In the genomic region with DNA sequence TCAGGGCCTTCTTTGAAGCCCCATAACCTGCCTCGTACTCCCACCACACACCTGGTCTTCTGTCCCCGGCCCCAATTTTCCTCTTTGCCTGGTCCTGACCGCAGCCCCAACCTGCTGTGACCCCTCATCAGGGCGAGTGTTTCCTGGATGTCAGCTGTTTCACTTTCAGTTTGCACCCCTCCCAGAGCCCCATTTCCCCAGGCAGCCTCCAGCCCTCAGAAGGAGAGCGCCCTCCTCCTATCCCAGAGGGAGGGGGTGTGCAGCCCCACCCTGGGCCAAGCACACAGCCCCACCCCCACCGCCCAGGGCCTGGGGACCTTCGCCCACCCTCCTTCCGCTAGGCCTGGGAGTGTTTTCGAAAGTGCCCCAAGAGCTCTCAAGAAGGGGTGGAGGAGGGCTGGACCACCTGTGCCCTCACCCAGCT, we compare ENCODE assay signal across 8 cellular contexts. TPM values are rescaled to one million over a fixed set of nuclear protein-coding genes. Genes with fewer than 3 reads are reported as not detected.
DNase-seq lines count a peak whose midpoint lies in the region; ATAC-seq and TF ChIP-seq lines count a peak whose summit lies in the region.

No MANE protein-coding gene starts in this region.

- no peak overlapping the region for H2BK12ac ChIP-seq in trophoblast cell (ENCODE audit: low read length)

- H2AK5ac ChIP-seq in trophoblast cell (ENCODE audit: low read length) = no peak overlapping the region

- no peaks in the 10 kb centered on the region for H3K9me3 Mint-ChIP-seq in T-cell

- H3K79me1 ChIP-seq in trophoblast cell (ENCODE audit: low read length) = peaks cover 7% of the 10 kb centered on the region

- H3K4me3 Mint-ChIP-seq in T-cell = peak overlapping the region; percentile 93 to 98 (median 97)

- no peak overlapping the region for H3K23ac ChIP-seq in trophoblast cell (ENCODE audit: low read length)

- H3K27me3 ChIP-seq in duodenal mucosa (ENCODE audit: control insufficient read depth in 1 of 2, insufficient read depth in 2 of 2, low read length in 2 of 2) (no peaks in the 10 kb centered on the region), trophoblast cell (ENCODE audit: insufficient read depth, low read length) (no peaks in the 10 kb centered on the region)

- H3K4me1 Mint-ChIP-seq in T-cell = peaks cover 24 to 37% (median 32%) of the 10 kb centered on the region in 3 donors

- POLR2A ChIA-PET in T-cell (lab: Charles Lee) = no interaction called here

- H2AFZ ChIP-seq in trophoblast cell (ENCODE audit: insufficient read depth, low read length, poor library complexity) = no peak overlapping the region

- peaks cover 24% of the 10 kb centered on the region for H3K36me3 Mint-ChIP-seq in T-cell

- H4K12ac ChIP-seq in trophoblast cell (ENCODE audit: low read depth, low read length) = no peak overlapping the region

- H2BK120ac ChIP-seq in trophoblast cell (ENCODE audit: insufficient read depth, low read length, poor library complexity) = no peak overlapping the region

- H3K4me2 ChIP-seq in trophoblast cell (ENCODE audit: low read length) = no peak overlapping the region

- H3K4me1 ChIP-seq in duodenal mucosa (ENCODE audit: control insufficient read depth in 1 of 2, insufficient read depth in 2 of 2, low read length in 2 of 2) (peaks cover 17 to 27% of the 10 kb centered on the region in 2 donors), trophoblast cell (ENCODE audit: control insufficient read depth in 1 of 2, insufficient read depth in 2 of 2, low read length in 2 of 2) (peaks cover 4 to 10% of the 10 kb centered on the region in 2 experiments)

- no peak overlapping the region for H2BK5ac ChIP-seq in trophoblast cell (ENCODE audit: low read depth, low read length, poor library complexity)

- H3K18ac ChIP-seq in trophoblast cell (ENCODE audit: low read length) = no peak overlapping the region

- WGBS in trophoblast cell (ENCODE audit: extremely low coverage, insufficient coverage, insufficient read length) = no CpG with 5 or more reads among the region's 9 CpGs

- H3K9me3 ChIP-seq in duodenal mucosa (ENCODE audit: control insufficient read depth in 1 of 2, low read length in 2 of 2) = no peaks in the 10 kb centered on the region
- H3K9me3 ChIP-seq in trophoblast cell (ENCODE audit: insufficient read depth, low read depth, low read length) = peaks cover 4% of the 10 kb centered on the region

- peak overlapping the region; percentile 96 to 100 for H3K9ac ChIP-seq in duodenal mucosa (ENCODE audit: low read depth in 1 of 2, low read length in 2 of 2)
- no peak overlapping the region for H3K9ac ChIP-seq in trophoblast cell (ENCODE audit: low read length)

- H3K36me3 ChIP-seq in duodenal mucosa (ENCODE audit: control insufficient read depth in 1 of 2, insufficient read depth in 2 of 2, low read length in 2 of 2) (peaks cover 18 to 30% of the 10 kb centered on the region in 2 donors), trophoblast cell (ENCODE audit: control insufficient read depth in 1 of 2, insufficient read depth in 2 of 2, low read length in 2 of 2) (peaks cover 36 to 37% of the 10 kb centered on the region in 2 experiments)

- peak; percentile 32 to 43 (median 36) for ATAC-seq in T-cell (replicated peaks in 1 of 4)
- no peak for ATAC-seq in HG03354 (IDR thresholded peaks at IDR 0.05; ENCODE audit: poor library complexity, severe bottlenecking, unreplicated experiment)

- H3K79me2 ChIP-seq in trophoblast cell (ENCODE audit: control insufficient read depth, insufficient read depth, low read length, poor library complexity) = peaks cover 9% of the 10 kb centered on the region

- H4K91ac ChIP-seq in trophoblast cell (ENCODE audit: low read depth, low read length) = no peak overlapping the region

- peak overlapping the region; percentile 64 for H3K4ac ChIP-seq in trophoblast cell (ENCODE audit: low read depth, low read length)

- peak overlapping the region; percentile 98 to 100 for H3K27ac Mint-ChIP-seq in T-cell

- no peak; the same call in 1 of the 2 replicates for TF ChIP-seq CTCF in GM12875 (IDR thresholded peaks at IDR 0.05; ENCODE audit: borderline replicate concordance, insufficient read depth, low read depth, low read length)

- no peaks in the 10 kb centered on the region for H3K27me3 Mint-ChIP-seq in T-cell

- no peak overlapping the region for H3K14ac ChIP-seq in trophoblast cell (ENCODE audit: low read length)

- H4K8ac ChIP-seq in trophoblast cell (ENCODE audit: low read depth, low read length) = no peak overlapping the region

- peak overlapping the region; percentile 68 for H3K4me3 ChIP-seq in GM12875 (ENCODE audit: low read depth, low read length)
- peak overlapping the region; percentile 94 to 100 for H3K4me3 ChIP-seq in duodenal mucosa (ENCODE audit: low read depth in 1 of 2, low read length in 2 of 2)
- no peak overlapping the region for H3K4me3 ChIP-seq in trophoblast cell (ENCODE audit: low read depth, low read length)

- DNase-seq in T-cell (peak in 25 of 34 experiments; percentile 9 to 44 (median 32)), trophoblast cell (no peak), A172 (ENCODE audit: low spot score) (no peak), NCI-H1436 (lab: John Stamatoyannopoulos, UW) (no peak), HuH-7 (ENCODE audit: low spot score) (no peak)

- peak overlapping the region; percentile 96 for H3K27ac ChIP-seq in duodenal mucosa (ENCODE audit: low read depth, low read length)
- no peak overlapping the region for H3K27ac ChIP-seq in trophoblast cell (ENCODE audit: low read depth, low read length)

- CTCF ChIA-PET in T-cell (lab: Charles Lee) = interaction anchor here in 1 of 2 donors (1.0 kb wide), 2 partner anchors 8 to 45 kb away, joined by 3 to 4 read pairs; no protein-coding TSS in a partner anchor

RNA-seq across cellular contexts. Expression of gene BAK1, which starts 1.5 kb away (rescaled TPM):
- total RNA-seq in T-cell = 10 to 100 TPM; 22.9 to 31.6 (median 27.9) TPM
- polyA plus RNA-seq in trophoblast cell (2013) = 10.7 TPM in 2 replicates
- 23.1 and 27.1 TPM in 2 replicates for total RNA-seq in A172 (2014; rRNA removed; shearing (Covaris generic))

RNA-seq across cellular contexts. Expression of gene ITPR3, which starts 42.5 kb away (rescaled TPM):
- total RNA-seq in T-cell = 10 to 100 TPM; 49.2 to 63.6 (median 62.4) TPM
- 4.9 and 5.1 TPM in 2 replicates for polyA plus RNA-seq in trophoblast cell (2013)
- total RNA-seq in A172 (2014; rRNA removed; shearing (Covaris generic)) = 57.5 and 59.8 TPM in 2 replicates

Comparison
In these comparisons a context has a peak if more than half of its experiments do, and no peak if none do; other contexts are left out.
1. DNase-seq: peak in T-cell (25 of 34); none in trophoblast cell (0 of 2), A172 (single experiment), NCI-H1436 (single experiment) and HuH-7 (single experiment).